19 cellular contexts compared by ENCODE assay signal in genomic region chr18:74337155-74337911, GRCh38. TPM values are rescaled to one million over a fixed set of nuclear protein-coding genes. Genes with fewer than 3 reads are reported as not detected.
A peak's percentile ranks its signal among the peaks of the same experiment; 100 is the strongest.
DNase-seq lines count a peak whose midpoint lies in the region; ATAC-seq, FAIRE-seq and TF ChIP-seq lines count a peak whose summit lies in the region.
"Had no signal": no experiment of that assay in that cellular context is flagged by ENCODE, and none has a peak within 500 bp of the region (broad histone marks: within the 10 kb centered on the region; RNA-seq: fewer than 3 reads in every experiment).

No MANE protein-coding gene starts in this region.

- H3K36me3 ChIP-seq in GM23338 (ENCODE audit: insufficient read depth) = no peaks in the 10 kb centered on the region
- H3K36me3 ChIP-seq in K562 (ENCODE audit: control insufficient read depth, insufficient read depth, low read length) = no peaks in the 10 kb centered on the region
- H3K36me3 ChIP-seq in left lung = no peaks in the 10 kb centered on the region
- H3K36me3 ChIP-seq: BE2C had no signal

- H3K9ac ChIP-seq in K562 (ENCODE audit: insufficient read depth in 1 of 2, low read depth in 2 of 2, low read length in 2 of 2) = no peak overlapping the region
- H3K9ac ChIP-seq: KMS-11 had no signal

- H3K4me3 ChIP-seq in GM23338 (no peak overlapping the region), K562 (no peak overlapping the region), left lung (no peak overlapping the region)

- H3K4me2 ChIP-seq in GM23338 = no peak overlapping the region
- peak overlapping the region; percentile 55 for H3K4me2 ChIP-seq in K562 (ENCODE audit: insufficient read depth, low read length)
- H3K4me2 ChIP-seq: KMS-11 had no signal

- no peaks in the 10 kb centered on the region for H3K9me1 ChIP-seq in K562 (ENCODE audit: control insufficient read depth, insufficient read depth, low read length)

- DNase-seq in GM23338 (ENCODE audit: low spot score) (no peak), K562 (ENCODE audit: extremely low read depth in 1 of 4, low spot score in 3 of 4) (peak in 2 of 4 experiments; percentile 4 to 49), left lung (no peak), NCI-H226 (no peak), GM12891 (ENCODE audit: insufficient read length, low spot score) (no peak)
- DNase-seq: BE2C; CD8-positive, alpha-beta T cell; COR-L47; DMS53; HCEC 1CT; HFFc6 had no signal

- H3K79me2 ChIP-seq in GM23338 (replicated peaks; ENCODE audit: insufficient read depth) = no peaks in the 10 kb centered on the region
- H3K79me2 ChIP-seq in K562 (ENCODE audit: control insufficient read depth, insufficient read depth, low read length) = no peaks in the 10 kb centered on the region

- WGBS in K562 (ENCODE audit: insufficient coverage, low coverage, missing lambda C conversion rate) = 14% methylated on average over 5 of the region's 5 CpGs

- FAIRE-seq in K562 (lab: Jason Lieb, UNC) = peak; percentile 57
- FAIRE-seq in GM12891 (lab: Jason Lieb, UNC) = no peak
- FAIRE-seq: A204.1 had no signal

- peaks cover 1% of the 10 kb centered on the region for H3K27me3 Mint-ChIP-seq in GM23338 (ENCODE audit: insufficient read depth, low read depth, poor library complexity)
- H3K27me3 Mint-ChIP-seq: IgD-negative memory B cell had no signal

- TF ChIP-seq RAD21 in K562 (CRISPR knock-in tag; conservative IDR thresholded peaks at IDR 0.05 in 1 of 2, IDR thresholded peaks at IDR 0.05 in 1 of 2) = no peak

- TF ChIP-seq EP300 in K562 (IDR thresholded peaks at IDR 0.05; ENCODE audit: low read length) = peak; percentile 44; the same call in 1 of the 2 replicates

- no peak overlapping the region for H3K27ac Mint-ChIP-seq in GM23338
- H3K27ac Mint-ChIP-seq: CD8-positive, alpha-beta T cell; HFFc6 had no signal

- no peaks in the 10 kb centered on the region for H3K36me3 Mint-ChIP-seq in GM23338 (ENCODE audit: low read depth)
- H3K36me3 Mint-ChIP-seq: CD8-positive, alpha-beta T cell; IgD-negative memory B cell had no signal

- intact Hi-C loops in K562 (cut with micrococcal nuclease) = no loop called here
- intact Hi-C loops in left lung (cut with DNase I) = loop anchor here in 1 of 2 donors (10.0 kb wide), 1 partner anchor 93 kb away; no protein-coding TSS in a partner anchor

- TF ChIP-seq POLR2A in K562 (conservative IDR thresholded peaks at IDR 0.05) (no peak), GM12891 (IDR thresholded peaks at IDR 0.05; ENCODE audit: low read depth, low read length) (no peak)

- H3K27ac ChIP-seq in GM23338 (ENCODE audit: low read depth) (no peak overlapping the region), K562 (ENCODE audit: extremely low read depth, low read depth, low read length) (peak overlapping the region; percentile 41; the same call in 1 of the 3 replicates), left lung (no peak overlapping the region)
- H3K27ac ChIP-seq: C4-2B, KMS-11 had no signal

- H3K27me3 ChIP-seq in GM23338 (ENCODE audit: insufficient read depth) (no peaks in the 10 kb centered on the region), K562 (ENCODE audit: control insufficient read depth in 2 of 2, insufficient read depth in 2 of 2, low read length in 2 of 2) (no peaks in the 10 kb centered on the region), left lung (no peaks in the 10 kb centered on the region)
- H3K27me3 ChIP-seq: BE2C had no signal

- TF ChIP-seq CTCF in GM23338 (conservative IDR thresholded peaks at IDR 0.05; ENCODE audit: low read depth in 2 of 2) (no peak), K562 (IDR thresholded peaks at IDR 0.05 in 2 of 3, conservative IDR thresholded peaks at IDR 0.05 in 1 of 3; ENCODE audit: insufficient read depth in 2 of 3, low read depth in 1 of 3, low read length in 3 of 3) (no peak), left lung (IDR thresholded peaks at IDR 0.05) (no peak)

- CTCF ChIA-PET in K562 (lab: Yijun Ruan, JAX; ENCODE audit: low intra/inter-chr PET ratio) = no interaction called here

- no peaks in the 10 kb centered on the region for H3K9me3 Mint-ChIP-seq in GM23338
- H3K9me3 Mint-ChIP-seq: HFFc6 had no signal

- no peaks in the 10 kb centered on the region for H3K9me2 ChIP-seq in GM23338 (ENCODE audit: insufficient read depth)

- in situ Hi-C loops in K562 (cut with MboI) = no loop called here

- BruUV-seq in K562 (replicated peaks; lab: Mats Ljungman, UMichigan) = no TSS peak

- ATAC-seq in GM23338 (no peak), K562 (peak; percentile 71), left lung (peak; percentile 52), GM21447 (IDR thresholded peaks at IDR 0.05; ENCODE audit: unreplicated experiment) (no peak), HG03039 (IDR thresholded peaks at IDR 0.05; ENCODE audit: unreplicated experiment) (no peak)
- ATAC-seq: CD8-positive, alpha-beta T cell had no signal

- no peaks in the 10 kb centered on the region for H3F3A ChIP-seq in GM23338 (replicated peaks; ENCODE audit: low read depth)

- H2AFZ ChIP-seq in GM23338 (peak overlapping the region; percentile 28; the same call in 1 of the 2 replicates), K562 (ENCODE audit: low read depth, low read length) (peak overlapping the region; percentile 60)

- H4K20me1 ChIP-seq in GM23338 (replicated peaks; ENCODE audit: insufficient read depth) (no peaks in the 10 kb centered on the region), K562 (replicated peaks; ENCODE audit: control insufficient read depth, insufficient read depth, low read length) (no peaks in the 10 kb centered on the region)

- H3K9me3 ChIP-seq in K562 (replicated peaks; ENCODE audit: control insufficient read depth, insufficient read depth, low read depth, low read length) (no peaks in the 10 kb centered on the region), left lung (no peaks in the 10 kb centered on the region)
- H3K9me3 ChIP-seq: BE2C had no signal

- H3K4me3 Mint-ChIP-seq in GM23338 = no peak overlapping the region
- H3K4me3 Mint-ChIP-seq: CD8-positive, alpha-beta T cell; HFFc6; IgD-negative memory B cell had no signal

- POLR2A ChIA-PET in K562 (lab: Yijun Ruan, JAX) = no interaction called here

- H3K4me1 ChIP-seq in GM23338 (ENCODE audit: insufficient read depth) (no peaks in the 10 kb centered on the region), K562 (replicated peaks in 1 of 2; ENCODE audit: control insufficient read depth in 2 of 2, insufficient read depth in 2 of 2, low read length in 2 of 2) (peaks cover 0 to 12% of the 10 kb centered on the region in 2 experiments; a peak in 2 of 5 replicates), left lung (no peaks in the 10 kb centered on the region)
- H3K4me1 ChIP-seq: BE2C had no signal

- H3K4me1 Mint-ChIP-seq in GM23338 = peaks cover 17% of the 10 kb centered on the region; the same call in 2 of the 3 replicates

TF ChIP-seq in GM23338, 12 proteins besides CTCF, POLR2A, EP300 and RAD21 (continues in another document):
- no peak for TF ChIP-seq CREB1 (CRISPR knock-in tag; IDR thresholded peaks at IDR 0.05; ENCODE audit: low read depth)

TF ChIP-seq in K562, 482 proteins besides CTCF, POLR2A, EP300 and RAD21 (continues in another document):
- no peak for TF ChIP-seq POLR2AphosphoS2 (IDR thresholded peaks at IDR 0.05; ENCODE audit: low read length)

TF ChIP-seq in GM12891, 5 proteins besides CTCF, POLR2A, EP300 and RAD21 (continues in another document):
- TF ChIP-seq SPI1 (IDR thresholded peaks at IDR 0.05; ENCODE audit: low read depth, low read length) = no peak
- TF ChIP-seq TAF1 (IDR thresholded peaks at IDR 0.05; ENCODE audit: low read depth, low read length) = no peak

RNA-seq across cellular contexts. Expression of gene C18orf63, which starts 21.7 kb away (rescaled TPM):
- not detected in 2 replicates for total RNA-seq in GM23338 (2014; rRNA removed; shearing (Covaris generic))
- polyA plus RNA-seq in GM23338 (2016; fragmentation: Nextera tagmentation; extraction: Ambion mirVana) = not detected in 2 replicates
- total RNA-seq in K562 (2011; cell fraction: chromatin; rRNA removed; ENCODE audit: low replicate concordance) = not detected in 2 replicates
- not detected in 2 replicates for total RNA-seq in K562 (2011; cell fraction: nucleolus; rRNA removed)
- not detected in 2 replicates for total RNA-seq in K562 (2011; cell fraction: nucleoplasm; rRNA removed)
- not detected in 2 replicates for total RNA-seq in K562 (2014; rRNA removed)
- total RNA-seq in K562 (2014; rRNA removed; fragmentation: Illumina TruSeq; extraction: Trizol) = not detected in 2 replicates
- not detected in 2 replicates for total RNA-seq in K562 (2015; rRNA removed; fragmentation: Illumina TruSeq; extraction: Trizol)
- total RNA-seq in K562 (2021) = not detected in 2 replicates
- not detected in 2 replicates for polyA plus RNA-seq in K562 (2011; rRNA removed)
- polyA plus RNA-seq in K562 (2011; cell fraction: cytosol; rRNA removed) = not detected in 2 replicates
- not detected in 2 replicates for polyA plus RNA-seq in K562 (2011; cell fraction: nucleus; rRNA removed)
- polyA plus RNA-seq in K562 (2012) = not detected in 2 replicates
- polyA plus RNA-seq in K562 (2014; fragmentation: Illumina TruSeq; extraction: Trizol) = not detected in 2 replicates
- not detected for polyA plus RNA-seq in K562 (2014; fragmentation: Nextera tagmentation; extraction: Ambion mirVana)
- polyA plus RNA-seq in K562 (2014; rRNA removed) = not detected in 2 replicates
- not detected in 2 replicates for polyA minus RNA-seq in K562 (2011; rRNA and poly(A)+ RNA removed)
- polyA minus RNA-seq in K562 (2011; cell fraction: cytosol; rRNA and poly(A)+ RNA removed) = not detected in 2 replicates
- polyA minus RNA-seq in K562 (2011; cell fraction: nucleus; rRNA and poly(A)+ RNA removed) = not detected in 2 replicates
- total RNA-seq in left lung = under 1 TPM; 0.16 to 0.26 TPM
- polyA plus RNA-seq in GM12891 (2012; ENCODE audit: low read depth, missing spikeins) = not detected
- total RNA-seq: CD8-positive, alpha-beta T cell; H4; HFFc6; HT1080 had no signal
- polyA plus RNA-seq: IgD-negative memory B cell had no signal

RNA-seq across cellular contexts. Expression of gene CYB5A, which starts 45.6 kb away (rescaled TPM):
- 122 and 136 TPM in 2 replicates for total RNA-seq in GM23338 (2014; rRNA removed; shearing (Covaris generic))
- polyA plus RNA-seq in GM23338 (2016; fragmentation: Nextera tagmentation; extraction: Ambion mirVana) = 274 and 283 TPM in 2 replicates
- total RNA-seq in K562 (2011; cell fraction: chromatin; rRNA removed; ENCODE audit: low replicate concordance) = 4.1 and 4.8 TPM in 2 replicates
- total RNA-seq in K562 (2011; cell fraction: nucleolus; rRNA removed) = 2.8 and 3.6 TPM in 2 replicates
- 7.7 and 8.2 TPM in 2 replicates for total RNA-seq in K562 (2011; cell fraction: nucleoplasm; rRNA removed)
- total RNA-seq in K562 (2014; rRNA removed) = 14.0 and 14.5 TPM in 2 replicates
- total RNA-seq in K562 (2014; rRNA removed; fragmentation: Illumina TruSeq; extraction: Trizol) = 14.0 and 15.0 TPM in 2 replicates
- total RNA-seq in K562 (2015; rRNA removed; fragmentation: Illumina TruSeq; extraction: Trizol) = 15.8 and 16.3 TPM in 2 replicates
- 13.8 and 14.1 TPM in 2 replicates for total RNA-seq in K562 (2021)
- polyA plus RNA-seq in K562 (2011; rRNA removed) = 11.9 and 42.6 TPM in 2 replicates
- 11.2 and 59.9 TPM in 2 replicates for polyA plus RNA-seq in K562 (2011; cell fraction: cytosol; rRNA removed)
- polyA plus RNA-seq in K562 (2011; cell fraction: nucleus; rRNA removed) = 4.7 and 17.6 TPM in 2 replicates
- 19.8 and 33.0 TPM in 2 replicates for polyA plus RNA-seq in K562 (2012)
- 17.6 and 19.2 TPM in 2 replicates for polyA plus RNA-seq in K562 (2014; fragmentation: Illumina TruSeq; extraction: Trizol)
- polyA plus RNA-seq in K562 (2014; fragmentation: Nextera tagmentation; extraction: Ambion mirVana) = 10 to 100 TPM; 12.5 to 22.6 TPM
- polyA plus RNA-seq in K562 (2014; rRNA removed) = 15.6 and 19.6 TPM in 2 replicates
- 4.8 and 14.9 TPM in 2 replicates for polyA minus RNA-seq in K562 (2011; rRNA and poly(A)+ RNA removed)
- polyA minus RNA-seq in K562 (2011; cell fraction: cytosol; rRNA and poly(A)+ RNA removed) = 3.6 and 13.6 TPM in 2 replicates
- polyA minus RNA-seq in K562 (2011; cell fraction: nucleus; rRNA and poly(A)+ RNA removed) = 2.0 and 10.0 TPM in 2 replicates
- 100 to 1,000 TPM; 347 to 508 TPM for total RNA-seq in left lung
- polyA plus RNA-seq in GM12891 (2012; ENCODE audit: low read depth, missing spikeins) = 40.7 TPM

Comparison
In these comparisons a context has a peak if more than half of its experiments do, and no peak if none do; other contexts are left out.
1. ATAC-seq: peak in K562 (single experiment) and left lung (single experiment); none in GM23338 (single experiment), GM21447 (single experiment) and HG03039 (single experiment).